Comparison of ENCODE assay signal across 41 cellular contexts in the genomic region with DNA sequence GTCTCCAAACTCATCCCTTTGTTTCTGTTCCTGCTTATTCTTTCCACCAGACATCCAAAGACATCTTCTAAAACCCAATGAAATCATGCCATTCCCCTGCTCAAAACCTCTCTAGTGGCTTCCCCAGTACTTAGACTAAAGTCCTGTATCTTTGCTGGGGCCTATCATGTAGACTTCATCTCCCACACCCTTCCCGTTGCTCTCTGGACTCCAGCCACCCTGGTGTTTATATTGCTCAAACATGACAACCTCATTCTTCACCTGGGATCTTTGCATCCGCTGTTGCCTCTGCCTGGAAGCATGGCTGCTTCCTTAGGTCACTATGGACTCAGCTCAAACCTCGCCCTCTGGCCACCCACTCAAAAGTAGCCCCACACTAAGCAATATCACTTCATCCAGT. TPM values are rescaled to one million over a fixed set of nuclear protein-coding genes. Genes with fewer than 3 reads are reported as not detected.
DNase-seq lines count a peak whose midpoint lies in the region; ATAC-seq, FAIRE-seq and TF ChIP-seq lines count a peak whose summit lies in the region.
"Had no signal": no experiment of that assay in that cellular context is flagged by ENCODE, and none has a peak within 500 bp of the region (broad histone marks: within the 10 kb centered on the region; RNA-seq: fewer than 3 reads in every experiment).

No MANE protein-coding gene starts in this region.

- peak; percentile 26 for FAIRE-seq in GM19239 (lab: Jason Lieb, UNC)
- FAIRE-seq in HepG2 (lab: Jason Lieb, UNC) = no peak
- FAIRE-seq in small intestine (lab: Jason Lieb, UNC) = no peak
- FAIRE-seq: A204.1, A549, D721Med had no signal

- no peaks in the 10 kb centered on the region for H4K20me1 ChIP-seq in HepG2 (ENCODE audit: insufficient read depth, low read length)

- TF ChIP-seq CTCF in HepG2 (CRISPR knock-in tag; IDR thresholded peaks at IDR 0.05) = no peak

- intact Hi-C loops in left colon (cut with DNase I, micrococcal nuclease) (no loop called here), HepG2 (cut with micrococcal nuclease; ENCODE audit: unreplicated experiment) (no loop called here)

- no peak for DNase-seq in GM19239 (ENCODE audit: insufficient read length, low spot score)
- no peak for DNase-seq in left colon
- DNase-seq in HepG2 (ENCODE audit: low spot score) = peak; percentile 14
- peak; percentile 45 for DNase-seq in small intestine
- DNase-seq in NCI-H748 (lab: John Stamatoyannopoulos, UW; ENCODE audit: unreplicated experiment) = no peak
- DNase-seq in NCI-H2171 (lab: John Stamatoyannopoulos, UW) = no peak
- DNase-seq in activated effector memory CD4-positive, alpha-beta T cell treated with Interleukin-2 at 50 U/mL for 16 hours = no peak
- DNase-seq: 8988T; ACHN; AML-193; BE2C; C1 segment of cervical spinal cord; Caco-2; Calu3; CD4-positive, alpha-beta memory T cell; CD4-positive, alpha-beta T cell; CD4-positive, CD25-positive, alpha-beta regulatory T cell; CD8-positive, alpha-beta memory T cell; CD8-positive, alpha-beta T cell; COR-L47; DMS 273 treated with DMSO at 0.1 percent for 48 hours; DMS153; DMS53; DMS79; DMS79 treated with DMSO at 0.1 percent for 48 hours; DND-41; EL had no signal

- H3K4me3 ChIP-seq in HepG2 (replicated peaks in 1 of 3; ENCODE audit: insufficient read depth in 1 of 3, low read depth in 2 of 3, low read length in 3 of 3) (no peak overlapping the region), small intestine (ENCODE audit: low read depth in 1 of 2, low read length in 2 of 2) (no peak overlapping the region)
- H3K4me3 ChIP-seq: A549; BLaER1; BLaER1 treated with 17β-estradiol and CSF1 and Interleukin-3, amounts not matched to agents 10 nM and 100 nM had no signal

- TF ChIP-seq EP300 in HepG2 (IDR thresholded peaks at IDR 0.05; ENCODE audit: low read depth in 2 of 2, low read length in 2 of 2) (no peak), HepG2 (CRISPR knock-in tag; IDR thresholded peaks at IDR 0.05; ENCODE audit: borderline replicate concordance) (no peak)

- H3K36me3 ChIP-seq in HepG2 (replicated peaks in 1 of 2; ENCODE audit: control insufficient read depth in 1 of 2, insufficient read depth in 2 of 2, low read length in 2 of 2) (no peaks in the 10 kb centered on the region), small intestine (ENCODE audit: control insufficient read depth in 2 of 2, insufficient read depth in 2 of 2, low read length in 2 of 2) (no peaks in the 10 kb centered on the region)
- H3K36me3 ChIP-seq: BE2C had no signal

- no peak overlapping the region for H3K27ac ChIP-seq in HepG2 (ENCODE audit: extremely low read length, insufficient read depth, low read length)
- no peak overlapping the region for H3K27ac ChIP-seq in small intestine (ENCODE audit: low read depth in 1 of 2, low read length in 1 of 2)
- H3K27ac ChIP-seq: 22Rv1; A549; BLaER1; BLaER1 treated with 17β-estradiol and CSF1 and Interleukin-3, amounts not matched to agents 10 nM and 100 nM; C4-2B had no signal

- ATAC-seq in left colon = peak; percentile 62
- ATAC-seq in HepG2 = peak; percentile 83
- ATAC-seq in HG02973 (IDR thresholded peaks at IDR 0.05; ENCODE audit: unreplicated experiment) = no peak
- ATAC-seq: A549; CD8-positive, alpha-beta T cell had no signal

- in situ Hi-C loops in HepG2 (cut with HindIII; ENCODE audit: extremely low pct_ligation_motif_present, low pct_unique_long_range_greater_than_20kb) = no loop called here

- 0 out of 2 replicates have a peak, but pooled peaks cover 9% of the 10 kb centered on the region for H3K4me1 ChIP-seq in HepG2 (ENCODE audit: insufficient read depth, low read length)
- no peaks in the 10 kb centered on the region for H3K4me1 ChIP-seq in small intestine (ENCODE audit: control insufficient read depth in 2 of 2, insufficient read depth in 1 of 2, low read depth in 1 of 2, low read length in 1 of 2)
- H3K4me1 ChIP-seq: A549, BE2C, BLaER1, Caco-2 had no signal

- TF ChIP-seq POLR2A in HepG2 (IDR thresholded peaks at IDR 0.05; ENCODE audit: insufficient read depth in 1 of 2, low read depth in 2 of 2, low read length in 2 of 2) = no peak

- H3K27me3 ChIP-seq in HepG2 (ENCODE audit: control insufficient read depth in 1 of 2, insufficient read depth in 2 of 2, low read length in 2 of 2) = 0 out of 5 replicates have a peak, but pooled peaks cover 0 to 8% of the 10 kb centered on the region in 2 experiments
- H3K27me3 ChIP-seq in small intestine (ENCODE audit: control insufficient read depth in 2 of 2, insufficient read depth in 2 of 2, low read length in 2 of 2) = no peaks in the 10 kb centered on the region
- H3K27me3 ChIP-seq: BLaER1; BLaER1 treated with 17β-estradiol and CSF1 and Interleukin-3, amounts not matched to agents 10 nM and 100 nM had no signal

- no peaks in the 10 kb centered on the region for H3K79me2 ChIP-seq in HepG2 (ENCODE audit: insufficient read depth, low read length)

- H2AFZ ChIP-seq in HepG2 (ENCODE audit: low read length) = no peak overlapping the region

- H3K9ac ChIP-seq in HepG2 (ENCODE audit: insufficient read depth, low read depth, low read length) = no peak overlapping the region
- H3K9ac ChIP-seq: BLaER1; BLaER1 treated with 17β-estradiol and CSF1 and Interleukin-3, amounts not matched to agents 10 nM and 100 nM had no signal

- TF ChIP-seq RAD21 in HepG2 (CRISPR knock-in tag; IDR thresholded peaks at IDR 0.05) = no peak

- CTCF ChIA-PET in HepG2 (lab: Yijun Ruan, JAX; ENCODE audit: low intra/inter-chr PET ratio, low total read pairs) = no interaction called here

- BruUV-seq in HepG2 (replicated peaks; lab: Mats Ljungman, UMichigan) = no TSS peak

- no peak overlapping the region for H3K4me2 ChIP-seq in HepG2 (ENCODE audit: low read depth, low read length)
- H3K4me2 ChIP-seq: A549; BLaER1; BLaER1 treated with 17β-estradiol and CSF1 and Interleukin-3, amounts not matched to agents 10 nM and 100 nM had no signal

- POLR2A ChIA-PET in HepG2 (lab: Yijun Ruan, JAX) = no interaction called here

- H3K9me3 ChIP-seq in HepG2 (ENCODE audit: low read length) (no peaks in the 10 kb centered on the region), small intestine (ENCODE audit: control insufficient read depth, low read depth) (no peaks in the 10 kb centered on the region)
- H3K9me3 ChIP-seq: A549, BE2C, BLaER1, Caco-2 had no signal

- WGBS in HepG2 (ENCODE audit: low lambda C conversion rate) = 14% methylated on average over 3 of the region's 3 CpGs
- 71 to 77% (median 72%) methylated on average over 3 of the region's 3 CpGs for WGBS in small intestine, 3 donors

TF ChIP-seq in HepG2, 621 proteins besides CTCF, POLR2A, EP300 and RAD21 (continues in another document):
- TF ChIP-seq FOXA3 (CRISPR knock-in tag; IDR thresholded peaks at IDR 0.05) (peak; percentile 39; the same call in 1 of the 2 replicates), SALL1 (CRISPR knock-in tag; IDR thresholded peaks at IDR 0.05) (peak; percentile 38; the same call in 1 of the 2 replicates)

RNA-seq across cellular contexts. Expression of a gene that starts 23.7 kb away (rescaled TPM):
- total RNA-seq in left colon (10 to 100 TPM; 51.5 to 96.3 TPM), HepG2 (2016; rRNA removed; fragmentation: Illumina TruSeq; extraction: Trizol) (62.8 and 72.4 TPM in 2 replicates)
- total RNA-seq in HepG2 (2016; cell fraction: cytosol; rRNA removed; fragmentation: Illumina TruSeq; extraction: Trizol; ENCODE audit: low read depth) = 64.8 and 77.1 TPM in 2 replicates
- 53.2 and 64.4 TPM in 2 replicates for total RNA-seq in HepG2 (2016; cell fraction: insoluble cytoplasmic fraction; rRNA removed; fragmentation: Illumina TruSeq; extraction: Trizol)
- total RNA-seq in HepG2 (2016; cell fraction: membrane; rRNA removed; fragmentation: Illumina TruSeq; extraction: Trizol) = 145 TPM in 2 replicates
- total RNA-seq in HepG2 (2016; cell fraction: nucleus; rRNA removed; fragmentation: Illumina TruSeq; extraction: Trizol) = 39.0 and 39.8 TPM in 2 replicates
- polyA plus RNA-seq in HepG2 (2011; rRNA removed) (35.1 and 37.3 TPM in 2 replicates), small intestine (10 to 100 TPM; 38.3 to 43.8 (median 39.1) TPM)
- polyA plus RNA-seq in HepG2 (2011; cell fraction: cytosol; rRNA removed) = 45.5 and 45.8 TPM in 2 replicates
- 28.9 and 31.3 TPM in 2 replicates for polyA plus RNA-seq in HepG2 (2011; cell fraction: nucleus; rRNA removed)
- polyA plus RNA-seq in HepG2 (2012) = 36.5 and 47.0 TPM in 2 replicates
- polyA plus RNA-seq in HepG2 (2016; cell fraction: cytosol; fragmentation: Illumina TruSeq; extraction: Trizol; ENCODE audit: low read depth) = 59.1 and 60.0 TPM in 2 replicates
- polyA plus RNA-seq in HepG2 (2016; cell fraction: insoluble cytoplasmic fraction; fragmentation: Illumina TruSeq; extraction: Trizol; ENCODE audit: low read depth) = 66.3 and 68.6 TPM in 2 replicates
- polyA plus RNA-seq in HepG2 (2016; cell fraction: membrane; fragmentation: Illumina TruSeq; extraction: Trizol; ENCODE audit: low read depth) = 115 and 125 TPM in 2 replicates
- 43.0 and 44.9 TPM in 2 replicates for polyA plus RNA-seq in HepG2 (2016; cell fraction: nucleus; fragmentation: Illumina TruSeq; extraction: Trizol; ENCODE audit: insufficient read depth, low read depth)
- polyA minus RNA-seq in HepG2 (2011; rRNA and poly(A)+ RNA removed; ENCODE audit: low replicate concordance) = 22.7 and 52.3 TPM in 2 replicates
- polyA minus RNA-seq in HepG2 (2011; cell fraction: cytosol; rRNA and poly(A)+ RNA removed) = 39.2 and 52.8 TPM in 2 replicates
- polyA minus RNA-seq in HepG2 (2011; cell fraction: nucleus; rRNA and poly(A)+ RNA removed) = 33.9 and 36.3 TPM in 2 replicates

RNA-seq across cellular contexts. Expression of a gene that starts 45.7 kb away (rescaled TPM):
- under 1 TPM; 0.46 to 0.67 TPM for total RNA-seq in left colon
- total RNA-seq in HepG2 (2016; rRNA removed; fragmentation: Illumina TruSeq; extraction: Trizol) = not detected in 2 replicates
- total RNA-seq in HepG2 (2016; cell fraction: cytosol; rRNA removed; fragmentation: Illumina TruSeq; extraction: Trizol; ENCODE audit: low read depth) = not detected in 2 replicates
- total RNA-seq in HepG2 (2016; cell fraction: insoluble cytoplasmic fraction; rRNA removed; fragmentation: Illumina TruSeq; extraction: Trizol) = not detected in 2 replicates
- total RNA-seq in HepG2 (2016; cell fraction: membrane; rRNA removed; fragmentation: Illumina TruSeq; extraction: Trizol) = not detected in 2 replicates
- total RNA-seq in HepG2 (2016; cell fraction: nucleus; rRNA removed; fragmentation: Illumina TruSeq; extraction: Trizol) = not detected in 2 replicates
- polyA plus RNA-seq in HepG2 (2011; rRNA removed) = not detected in 2 replicates
- not detected in 2 replicates for polyA plus RNA-seq in HepG2 (2011; cell fraction: cytosol; rRNA removed)
- not detected in 2 replicates for polyA plus RNA-seq in HepG2 (2011; cell fraction: nucleus; rRNA removed)
- polyA plus RNA-seq in HepG2 (2012) = not detected in 2 replicates
- polyA plus RNA-seq in HepG2 (2016; cell fraction: cytosol; fragmentation: Illumina TruSeq; extraction: Trizol; ENCODE audit: low read depth) = not detected in 2 replicates
- not detected in 2 replicates for polyA plus RNA-seq in HepG2 (2016; cell fraction: insoluble cytoplasmic fraction; fragmentation: Illumina TruSeq; extraction: Trizol; ENCODE audit: low read depth)
- not detected in 2 replicates for polyA plus RNA-seq in HepG2 (2016; cell fraction: membrane; fragmentation: Illumina TruSeq; extraction: Trizol; ENCODE audit: low read depth)
- not detected in 2 replicates for polyA plus RNA-seq in HepG2 (2016; cell fraction: nucleus; fragmentation: Illumina TruSeq; extraction: Trizol; ENCODE audit: insufficient read depth, low read depth)
- not detected in 2 replicates for polyA minus RNA-seq in HepG2 (2011; rRNA and poly(A)+ RNA removed; ENCODE audit: low replicate concordance)
- polyA minus RNA-seq in HepG2 (2011; cell fraction: cytosol; rRNA and poly(A)+ RNA removed) = not detected in 2 replicates
- not detected in 2 replicates for polyA minus RNA-seq in HepG2 (2011; cell fraction: nucleus; rRNA and poly(A)+ RNA removed)
- polyA plus RNA-seq in small intestine = under 1 TPM in 1 of 3 donors, not detected in 2; 0.09 TPM
- total RNA-seq: A172, A673, Caco-2, Calu3, Daoy had no signal
- polyA plus RNA-seq: A549; AG04450; BJ; CD14-positive monocyte; CD4-positive, alpha-beta memory T cell; CD4-positive, CD25-positive, alpha-beta regulatory T cell; CD8-positive, alpha-beta memory T cell had no signal

Comparison
In these comparisons a context has a peak if more than half of its experiments do, and no peak if none do; other contexts are left out.
1. DNase-seq: peak in HepG2 (single experiment) and small intestine (single experiment); none in GM19239 (single experiment), left colon (0 of 2), NCI-H748 (single experiment), NCI-H2171 (single experiment) and activated effector memory CD4-positive, alpha-beta T cell treated with Interleukin-2 at 50 U/mL for 16 hours (single experiment).